ENCODE assay signal across 8 cellular contexts in genomic region chr6:41941280-41942044, GRCh38. TPM values are rescaled to one million over a fixed set of nuclear protein-coding genes. Genes with fewer than 3 reads are reported as not detected.
A peak's percentile ranks its signal among the peaks of the same experiment; 100 is the strongest.
DNase-seq lines count a peak whose midpoint lies in the region; ATAC-seq and TF ChIP-seq lines count a peak whose summit lies in the region.

TSS of gene CCND3 (minus strand) at chr6:41941808. CDS start at chr6:41941649, 159 bp downstream.

- H3K4me3 Mint-ChIP-seq in chondrocyte (ENCODE audit: unreplicated experiment) = peak within 1 kb of the TSS; percentile 90

- ATAC-seq in GM19025 (IDR thresholded peaks at IDR 0.05; ENCODE audit: low read depth, unreplicated experiment) = peak; percentile 91
- ATAC-seq in HG03280 (IDR thresholded peaks at IDR 0.05; ENCODE audit: unreplicated experiment) = peak; percentile 87

- no peaks in the 10 kb centered on the region for H3K9me3 Mint-ChIP-seq in chondrocyte (ENCODE audit: low read depth)

- peaks cover 2% of the 10 kb centered on the region for H3K36me3 Mint-ChIP-seq in chondrocyte (ENCODE audit: low read depth)

- peak; percentile 96 for DNase-seq in AG20443 (ENCODE audit: low spot score)
- DNase-seq in NCI-H446 treated with DMSO at 0.1 percent for 48 hours (lab: John Stamatoyannopoulos, UW) = peak; percentile 76
- DNase-seq in activated CD4-positive, alpha-beta T cell treated with anti-CD3 and anti-CD28 coated beads for 1 hour = peak; percentile 71
- peak; percentile 97 for DNase-seq in chondrocyte (ENCODE audit: low spot score)
- DNase-seq in left kidney (ENCODE audit: low read depth, low spot score) = peak; percentile 97
- peak; percentile 90 for DNase-seq in stimulated activated CD4-positive, alpha-beta T cell treated with anti-CD3 and anti-CD28 coated beads, Interleukin-1b, Interleukin-23, amount 100 ng/mL, for 48 hours

- peak within 1 kb of the TSS; percentile 91 for H3K27ac Mint-ChIP-seq in chondrocyte (ENCODE audit: unreplicated experiment)

- H3K4me1 Mint-ChIP-seq in chondrocyte (ENCODE audit: low read depth) = peaks cover 35% of the 10 kb centered on the region

- peak; percentile 12 for TF ChIP-seq CTCF in chondrocyte (IDR thresholded peaks at IDR 0.05)

- no peaks in the 10 kb centered on the region for H3K27me3 Mint-ChIP-seq in chondrocyte (ENCODE audit: low read depth)

RNA-seq across cellular contexts. Expression of gene CCND3, which starts in this region (rescaled TPM):
- 47.4 to 56.3 TPM (median 52.9 TPM) in 3 replicates for total RNA-seq in chondrocyte

Comparison
In these comparisons a context has a peak if more than half of its experiments do, and no peak if none do; other contexts are left out.
1. Peak in every context shown above with its lines: DNase-seq and ATAC-seq.